8 cellular contexts compared by ENCODE assay signal in the genomic region with DNA sequence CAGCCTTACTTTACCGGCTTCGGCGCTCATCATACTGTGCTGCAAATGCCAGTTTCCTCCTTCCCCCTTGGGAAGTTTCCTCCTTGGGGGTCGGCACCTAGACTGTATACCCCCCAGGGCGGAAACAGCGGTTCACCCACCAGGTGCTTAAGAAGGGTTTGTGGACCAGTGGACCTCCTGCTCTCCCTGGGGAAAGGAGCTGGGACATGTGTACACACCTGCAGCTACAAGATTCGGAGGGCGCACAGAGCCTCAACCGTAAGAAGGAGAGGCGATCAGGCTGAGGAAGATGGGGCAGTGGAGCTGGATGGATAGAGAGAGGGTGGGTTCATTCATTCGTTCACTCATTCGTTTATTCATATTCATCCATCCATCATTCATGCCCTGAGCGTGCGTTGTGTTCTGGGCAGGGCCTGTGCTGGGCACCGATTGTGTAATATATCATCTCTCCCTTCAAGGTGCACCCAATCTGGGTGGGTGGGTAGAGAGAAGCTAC. TPM values are rescaled to one million over a fixed set of nuclear protein-coding genes. Genes with fewer than 3 reads are reported as not detected.
DNase-seq lines count a peak whose midpoint lies in the region; ATAC-seq, FAIRE-seq and TF ChIP-seq lines count a peak whose summit lies in the region.

No MANE protein-coding gene starts in this region.

- DNase-seq in GM12892 (ENCODE audit: insufficient read length), result no peak
- DNase-seq in T-helper 17 cell, result no peak
- no peak for DNase-seq in foreskin fibroblast
- no peak for DNase-seq in NCI-H1092 treated with DMSO at 0.1 percent for 48 hours (lab: John Stamatoyannopoulos, UW)
- DNase-seq in NCI-H1105 treated with DMSO at 0.1 percent for 48 hours (lab: John Stamatoyannopoulos, UW), result no peak
- no peak for DNase-seq in stimulated activated CD4-positive, alpha-beta T cell treated with anti-CD3 and anti-CD28 coated beads, Interleukin-1b, Interleukin-23, amount 100 ng/mL, for 48 hours

- H3K36me3 Mint-ChIP-seq in T-helper 17 cell (ENCODE audit: low read depth), result peaks cover 3% of the 10 kb centered on the region

- TF ChIP-seq POLR2A in GM12892 (IDR thresholded peaks at IDR 0.05; ENCODE audit: low read depth, low read length), result no peak

- H3K4me1 ChIP-seq in skeletal muscle satellite cell (ENCODE audit: control insufficient read depth, insufficient read depth, low read length), result peaks cover 55% of the 10 kb centered on the region

- no peaks in the 10 kb centered on the region for H3K27me3 ChIP-seq in skeletal muscle satellite cell (ENCODE audit: control insufficient read depth, insufficient read depth, low read length)

- peak overlapping the region; percentile 89 for H3K4me3 Mint-ChIP-seq in T-helper 17 cell

- H3K9me3 ChIP-seq in T-helper 17 cell (ENCODE audit: control insufficient read depth, low read length, poor library complexity, severe bottlenecking) (no peaks in the 10 kb centered on the region), skeletal muscle satellite cell (replicated peaks; ENCODE audit: low read length) (no peaks in the 10 kb centered on the region)

- H3K36me3 ChIP-seq in skeletal muscle satellite cell (ENCODE audit: insufficient read depth, low read length), result no peaks in the 10 kb centered on the region

- H3K9ac ChIP-seq in skeletal muscle satellite cell (ENCODE audit: low read depth, low read length), result peak overlapping the region; percentile 88

- ATAC-seq in T-helper 17 cell, result no peak
- no peak for ATAC-seq in GM19035 (IDR thresholded peaks at IDR 0.05; ENCODE audit: unreplicated experiment)

- TF ChIP-seq CTCF in foreskin fibroblast (IDR thresholded peaks at IDR 0.05; ENCODE audit: low read depth, low read length), result no peak

- no peaks in the 10 kb centered on the region for H3K27me3 Mint-ChIP-seq in T-helper 17 cell

- peak overlapping the region; percentile 95 for H3K27ac Mint-ChIP-seq in T-helper 17 cell

- peak; percentile 17 for FAIRE-seq in GM12892 (lab: Jason Lieb, UNC)

- H3K4me3 ChIP-seq in foreskin fibroblast (ENCODE audit: low read depth in 1 of 2, low read length in 2 of 2) (peak overlapping the region; percentile 77 to 89), skeletal muscle satellite cell (ENCODE audit: low read length) (peak overlapping the region; percentile 74)

- peak overlapping the region; percentile 97 for H3K4me2 ChIP-seq in skeletal muscle satellite cell (ENCODE audit: low read length)

- peaks cover 42% of the 10 kb centered on the region for H3K4me1 Mint-ChIP-seq in T-helper 17 cell

RNA-seq across cellular contexts. Expression of gene ZNF839, which starts 0.7 kb away (rescaled TPM):
- polyA plus RNA-seq in GM12892 (2012; ENCODE audit: missing spikeins), result 12.0 TPM
- 10 to 100 TPM; 17.1 to 19.5 TPM for total RNA-seq in T-helper 17 cell
- total RNA-seq in skeletal muscle satellite cell (2012; rRNA removed), result 8.5 and 10.4 TPM in 2 replicates

RNA-seq across cellular contexts. Expression of gene MOK, which starts 13.9 kb away (rescaled TPM):
- 4.4 TPM for polyA plus RNA-seq in GM12892 (2012; ENCODE audit: missing spikeins)
- 1 to 10 TPM; 3.7 to 4.7 TPM for total RNA-seq in T-helper 17 cell
- 65.7 and 70.0 TPM in 2 replicates for total RNA-seq in skeletal muscle satellite cell (2012; rRNA removed)

RNA-seq across cellular contexts. Expression of gene CINP, which starts 43.9 kb away (rescaled TPM):
- 60.5 TPM for polyA plus RNA-seq in GM12892 (2012; ENCODE audit: missing spikeins)
- 10 to 100 TPM; 17.1 to 21.3 TPM for total RNA-seq in T-helper 17 cell
- 66.0 and 76.0 TPM in 2 replicates for total RNA-seq in skeletal muscle satellite cell (2012; rRNA removed)

RNA-seq across cellular contexts. Expression of gene TECPR2, which starts 43.9 kb away (rescaled TPM):
- 1.9 TPM for polyA plus RNA-seq in GM12892 (2012; ENCODE audit: missing spikeins)
- 10 to 100 TPM in 1 of 2 donors, 1 to 10 TPM in 1; 8.4 to 16.6 TPM for total RNA-seq in T-helper 17 cell
- 10.5 and 19.5 TPM in 2 replicates for total RNA-seq in skeletal muscle satellite cell (2012; rRNA removed)
